In genomic region chr9:133692364-133692985, GRCh38 we compare ENCODE assay signal across 19 cellular contexts. TPM values are rescaled to one million over a fixed set of nuclear protein-coding genes. Genes with fewer than 3 reads are reported as not detected.
DNase-seq lines count a peak whose midpoint lies in the region; ATAC-seq and TF ChIP-seq lines count a peak whose summit lies in the region.
"Had no signal": no experiment of that assay in that cellular context is flagged by ENCODE, and none has a peak within 500 bp of the region (broad histone marks: within the 10 kb centered on the region; RNA-seq: fewer than 3 reads in every experiment).

No MANE protein-coding gene starts in this region.

- no peaks in the 10 kb centered on the region for H3K36me3 ChIP-seq in right atrium auricular region
- no peaks in the 10 kb centered on the region for H3K36me3 ChIP-seq in Peyer's patch

- DNase-seq in Right ventricle myocardium superior (peak; percentile 20), right atrium auricular region (ENCODE audit: low spot score) (no peak), nephron progenitor cell (no peak), hippocampal formation (lab: John Stamatoyannopoulos, UW) (no peak), Peyer's patch (no peak)
- DNase-seq in central memory CD8-positive, alpha-beta T cell (ENCODE audit: low spot score in 2 of 2), result no peak
- DNase-seq: C1 segment of cervical spinal cord, DMS153, H7, NCI-H1436 treated with DMSO at 0.1 percent for 48 hours, NCI-H2081 treated with DMSO at 0.1 percent for 48 hours, NCI-H226, NCI-H526 had no signal

- H3K27me3 ChIP-seq in right atrium auricular region (no peaks in the 10 kb centered on the region), Peyer's patch (no peaks in the 10 kb centered on the region)

- H3K27me3 Mint-ChIP-seq in central memory CD8-positive, alpha-beta T cell, result no peaks in the 10 kb centered on the region
- H3K27me3 Mint-ChIP-seq in nephron progenitor cell (ENCODE audit: low read depth, poor library complexity), result peaks cover 6% of the 10 kb centered on the region

- no peak overlapping the region for H3K4me3 Mint-ChIP-seq in central memory CD8-positive, alpha-beta T cell
- no peak overlapping the region for H3K4me3 Mint-ChIP-seq in nephron progenitor cell

- no peak for TF ChIP-seq POLR2A in Peyer's patch (IDR thresholded peaks at IDR 0.05)

- intact Hi-C loops in Right ventricle myocardium superior (cut with DNase I), result no loop called here

- ATAC-seq in Right ventricle myocardium superior (ENCODE audit: poor library complexity) (no peak), GM21786 (IDR thresholded peaks at IDR 0.05; ENCODE audit: unreplicated experiment) (no peak)
- ATAC-seq in central memory CD8-positive, alpha-beta T cell (replicated peaks; ENCODE audit: extremely low read depth, poor library complexity, severe bottlenecking), result no peak

- H3K27ac ChIP-seq in right atrium auricular region, result no peak overlapping the region
- H3K27ac ChIP-seq in temporal lobe (ENCODE audit: low read depth, low read length), result peak overlapping the region; percentile 41
- no peak overlapping the region for H3K27ac ChIP-seq in Peyer's patch
- H3K27ac ChIP-seq: RWPE1 had no signal

- TF ChIP-seq CTCF in right atrium auricular region (IDR thresholded peaks at IDR 0.05) (no peak), nephron progenitor cell (IDR thresholded peaks at IDR 0.05) (no peak), Peyer's patch (IDR thresholded peaks at IDR 0.05) (no peak)

- H3K4me1 ChIP-seq in right atrium auricular region, result no peaks in the 10 kb centered on the region
- H3K4me1 ChIP-seq in Peyer's patch, result no peaks in the 10 kb centered on the region

- H3K9me3 ChIP-seq in right atrium auricular region (no peaks in the 10 kb centered on the region), Peyer's patch (no peaks in the 10 kb centered on the region)

- H3K4me3 ChIP-seq in right atrium auricular region (no peak overlapping the region), Peyer's patch (no peak overlapping the region)

- H3K27ac Mint-ChIP-seq in central memory CD8-positive, alpha-beta T cell (ENCODE audit: low read depth), result peak overlapping the region; percentile 89
- peak overlapping the region; percentile 19 for H3K27ac Mint-ChIP-seq in nephron progenitor cell

- H3K36me3 Mint-ChIP-seq in central memory CD8-positive, alpha-beta T cell (ENCODE audit: insufficient read depth), result peaks cover 4% of the 10 kb centered on the region
- H3K36me3 Mint-ChIP-seq in nephron progenitor cell (ENCODE audit: low read depth), result no peaks in the 10 kb centered on the region

- H3K4me1 Mint-ChIP-seq in central memory CD8-positive, alpha-beta T cell, result peaks cover 6% of the 10 kb centered on the region
- H3K4me1 Mint-ChIP-seq in nephron progenitor cell, result peaks cover 56% of the 10 kb centered on the region

- H3K9me3 Mint-ChIP-seq in central memory CD8-positive, alpha-beta T cell, result no peaks in the 10 kb centered on the region
- H3K9me3 Mint-ChIP-seq in nephron progenitor cell, result no peaks in the 10 kb centered on the region

RNA-seq across cellular contexts. Expression of gene SARDH, which starts 45.7 kb away (rescaled TPM):
- total RNA-seq in Right ventricle myocardium superior (0.94 TPM), right atrium auricular region (under 1 TPM; 0.63 to 0.94 TPM), temporal lobe (2.2 TPM), Peyer's patch (1 to 10 TPM in 2 of 4 donors, under 1 TPM in 2; 0.47 to 5.0 (median 0.95) TPM)

RNA-seq across cellular contexts. Expression of gene DBH, which starts 56.3 kb away (rescaled TPM):
- total RNA-seq in Right ventricle myocardium superior (not detected), right atrium auricular region (not detected), temporal lobe (not detected), Peyer's patch (not detected)
- total RNA-seq: A172, HT-29, OCI-LY7 had no signal
